Comparison of ENCODE assay signal across 12 cellular contexts in the genomic region with DNA sequence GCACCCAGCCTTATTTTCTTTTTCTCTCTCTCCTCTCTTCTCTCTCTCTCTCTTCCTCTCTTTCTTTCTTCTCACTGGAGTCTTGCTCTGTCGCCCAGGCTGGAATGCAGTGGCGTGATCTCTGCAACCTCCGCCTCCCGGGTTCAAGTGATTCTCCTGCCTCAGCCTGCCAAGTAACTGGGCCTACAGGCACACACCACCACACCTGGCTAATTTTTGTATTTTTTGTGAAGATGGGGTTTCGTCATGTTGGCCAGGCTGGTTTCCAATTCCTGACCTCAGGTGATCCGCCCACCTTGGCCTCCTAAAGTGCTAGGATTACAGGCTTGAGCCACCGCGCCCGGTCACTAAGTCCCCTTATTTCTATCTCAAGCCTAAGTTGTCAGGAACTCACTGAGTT. TPM values are rescaled to one million over a fixed set of nuclear protein-coding genes. Genes with fewer than 3 reads are reported as not detected.
DNase-seq lines count a peak whose midpoint lies in the region; ATAC-seq and TF ChIP-seq lines count a peak whose summit lies in the region.
"Not testable (repeated sequence)": the region's sequence is repeated elsewhere in the genome, so short reads cannot be mapped to it uniquely, and the experiment has no call there.
"Had no signal": no experiment of that assay in that cellular context is flagged by ENCODE, and none has a peak within 500 bp of the region (broad histone marks: within the 10 kb centered on the region; RNA-seq: fewer than 3 reads in every experiment).

No MANE protein-coding gene starts in this region.

- POLR2A ChIA-PET in activated CD4-positive, alpha-beta T cell treated with anti-CD3 and anti-CD28 coated beads, Interleukin-2, amount 10 ng/mL, durations not matched to agents 7 days and 5 days (lab: Charles Lee); naive thymus-derived CD4-positive, alpha-beta T cell (lab: Charles Lee): not testable (repeated sequence)
- POLR2A ChIA-PET in MCF 10A (lab: Yijun Ruan, JAX) = interaction anchor here (0.8 kb wide), 1 partner anchor 15 kb away, joined by 3 read pairs; no protein-coding TSS in a partner anchor

- H4K8ac ChIP-seq in H9 (replicated peaks; ENCODE audit: insufficient read length, low read depth, low read length) = not testable (repeated sequence)

- H2BK15ac ChIP-seq in H9 (ENCODE audit: low read depth, low read length) = not testable (repeated sequence)

- H2BK5ac ChIP-seq in H9 (ENCODE audit: insufficient read length, low read length) = not testable (repeated sequence)

- H3K4me1 Mint-ChIP-seq in H9 = peaks cover 23 to 29% of the 10 kb centered on the region in 2 experiments
- H3K4me1 Mint-ChIP-seq in activated CD4-positive, alpha-beta T cell treated with anti-CD3 and anti-CD28 coated beads, Interleukin-2, amount 10 ng/mL, durations not matched to agents 7 days and 5 days = peaks cover 55% of the 10 kb centered on the region
- peaks cover 16% of the 10 kb centered on the region for H3K4me1 Mint-ChIP-seq in MCF 10A (ENCODE audit: insufficient read depth, unreplicated experiment)
- H3K4me1 Mint-ChIP-seq in endodermal cell = not testable (repeated sequence)
- peaks cover 14 to 46% (median 34%) of the 10 kb centered on the region in 7 donors for H3K4me1 Mint-ChIP-seq in naive thymus-derived CD4-positive, alpha-beta T cell
- peaks cover 49% of the 10 kb centered on the region for H3K4me1 Mint-ChIP-seq in stimulated activated naive CD8-positive, alpha-beta T cell treated with anti-CD3 and anti-CD28 coated beads, Interleukin-15, amount 100 ng/mL, for 72 hours

- not testable (repeated sequence) for H2BK120ac ChIP-seq in H9 (ENCODE audit: low read depth, low read length, poor library complexity, severe bottlenecking)

- peak overlapping the region; percentile 23 for H3K18ac ChIP-seq in H9 (ENCODE audit: insufficient read length, low read depth, low read length)

- H2BK12ac ChIP-seq in H9 (ENCODE audit: insufficient read length, low read depth, low read length) = not testable (repeated sequence)

- not testable (repeated sequence) for H3K36me3 ChIP-seq in RWPE2 (ENCODE audit: low read depth); endodermal cell (ENCODE audit: control insufficient read depth, insufficient read depth, low read length); naive thymus-derived CD4-positive, alpha-beta T cell (ENCODE audit: control insufficient read depth in 2 of 3, insufficient read depth in 3 of 3, low read length in 3 of 3)

- BruUV-seq in MCF 10A (replicated peaks; lab: Mats Ljungman, UMichigan) = not testable (repeated sequence)

- H3T11ph ChIP-seq in H9 (ENCODE audit: low read length) = not testable (repeated sequence)

- H3K23ac ChIP-seq in H9 (ENCODE audit: insufficient read length, low read depth, low read length) = not testable (repeated sequence)

- H3K27ac Mint-ChIP-seq in H9 (peak overlapping the region; percentile 1 to 93 (median 44); a peak in 5 of 7 replicates), MCF 10A (ENCODE audit: low read depth, unreplicated experiment) (peak overlapping the region; percentile 17), endodermal cell (peak overlapping the region; percentile 32)
- H3K27ac Mint-ChIP-seq in activated CD4-positive, alpha-beta T cell treated with anti-CD3 and anti-CD28 coated beads, Interleukin-2, amount 10 ng/mL, durations not matched to agents 7 days and 5 days = peak overlapping the region; percentile 44
- H3K27ac Mint-ChIP-seq in naive thymus-derived CD4-positive, alpha-beta T cell = peak overlapping the region in 5 of 9 donors; percentile 0 to 53 (median 47)
- peak overlapping the region; percentile 30 to 65 for H3K27ac Mint-ChIP-seq in stimulated activated naive CD8-positive, alpha-beta T cell treated with anti-CD3 and anti-CD28 coated beads, Interleukin-15, amount 100 ng/mL, for 72 hours

- H3K27me3 Mint-ChIP-seq in H9 (ENCODE audit: low read depth); activated CD4-positive, alpha-beta T cell treated with anti-CD3 and anti-CD28 coated beads, Interleukin-2, amount 10 ng/mL, durations not matched to agents 7 days and 5 days; MCF 10A (ENCODE audit: insufficient read depth, unreplicated experiment); endodermal cell (ENCODE audit: insufficient read depth); stimulated activated naive CD8-positive, alpha-beta T cell treated with anti-CD3 and anti-CD28 coated beads, Interleukin-15, amount 100 ng/mL, for 72 hours: not testable (repeated sequence)
- peaks cover 0 to 20% (median 4%) of the 10 kb centered on the region in 5 donors for H3K27me3 Mint-ChIP-seq in naive thymus-derived CD4-positive, alpha-beta T cell

- not testable (repeated sequence) for H2BK20ac ChIP-seq in H9 (ENCODE audit: low read depth, low read length, poor library complexity, severe bottlenecking)

- H2AK5ac ChIP-seq in H9 (ENCODE audit: insufficient read length, low read length) = not testable (repeated sequence)

- H3K9me3 ChIP-seq in H9 (ENCODE audit: control insufficient read depth, low read depth, low read length); RWPE2 (ENCODE audit: severe bottlenecking); endodermal cell (ENCODE audit: control insufficient read depth, low read length); naive thymus-derived CD4-positive, alpha-beta T cell (ENCODE audit: control insufficient read depth in 2 of 3, low read length in 3 of 3): not testable (repeated sequence)

- H3K27me3 ChIP-seq in H9 (ENCODE audit: insufficient read depth, low read length); RWPE2 (ENCODE audit: insufficient read depth, poor library complexity, severe bottlenecking); endodermal cell (ENCODE audit: control insufficient read depth, insufficient read depth, low read length, poor library complexity, severe bottlenecking); naive thymus-derived CD4-positive, alpha-beta T cell (ENCODE audit: control insufficient read depth in 2 of 2, insufficient read depth in 2 of 2, low read length in 2 of 2): not testable (repeated sequence)

- H3K4me1 ChIP-seq in H9 (ENCODE audit: insufficient read depth, low read length); endodermal cell (ENCODE audit: control insufficient read depth, insufficient read depth, low read length): not testable (repeated sequence)
- H3K4me1 ChIP-seq in RWPE2 (ENCODE audit: insufficient read depth, poor library complexity, severe bottlenecking) = peaks cover 12% of the 10 kb centered on the region
- peaks cover 13 to 25% of the 10 kb centered on the region in 2 donors for H3K4me1 ChIP-seq in naive thymus-derived CD4-positive, alpha-beta T cell (ENCODE audit: control insufficient read depth in 2 of 2, insufficient read depth in 2 of 2, low read length in 2 of 2)

- H4K20me1 ChIP-seq in H9 (ENCODE audit: control insufficient read depth, insufficient read depth, insufficient read length) = not testable (repeated sequence)

- H3K4me2 ChIP-seq in H9 (ENCODE audit: insufficient read depth, insufficient read length, low read length) = not testable (repeated sequence)

- CTCF ChIA-PET in activated CD4-positive, alpha-beta T cell treated with anti-CD3 and anti-CD28 coated beads, Interleukin-2, amount 10 ng/mL, durations not matched to agents 7 days and 5 days (lab: Charles Lee) = interaction anchor here (1.6 kb wide), 1 partner anchor 69 kb away, joined by 5 read pairs; no protein-coding TSS in a partner anchor
- CTCF ChIA-PET in MCF 10A (lab: Yijun Ruan, JAX); naive thymus-derived CD4-positive, alpha-beta T cell (lab: Charles Lee): not testable (repeated sequence)

- intact Hi-C loops in MCF 10A (cut with micrococcal nuclease); naive thymus-derived CD4-positive, alpha-beta T cell (cut with micrococcal nuclease): not testable (repeated sequence)

- not testable (repeated sequence) for H3K27ac ChIP-seq in H9 (ENCODE audit: insufficient read length, low read depth, low read length); endodermal cell (ENCODE audit: low read depth, low read length); naive thymus-derived CD4-positive, alpha-beta T cell (ENCODE audit: low read depth, low read length)
- H3K27ac ChIP-seq in RWPE2 (ENCODE audit: poor library complexity, severe bottlenecking) = peak overlapping the region; percentile 47

- H4K5ac ChIP-seq in H9 (ENCODE audit: insufficient read length, low read depth, low read length) = not testable (repeated sequence)

- DNase-seq in H9 (peak; percentile 21), MCF 10A (ENCODE audit: unreplicated experiment) (peak; percentile 31), endodermal cell (peak; percentile 38)
- not testable (repeated sequence) for DNase-seq in RWPE2 (ENCODE audit: low spot score); activated CD4-positive, alpha-beta T cell treated with anti-CD3 and anti-CD28 coated beads, Interleukin-2, amount 10 ng/mL, durations not matched to agents 7 days and 5 days; naive thymus-derived CD4-positive, alpha-beta T cell; stimulated activated naive CD8-positive, alpha-beta T cell treated with anti-CD3 and anti-CD28 coated beads, Interleukin-15, amount 100 ng/mL, for 72 hours

- not testable (repeated sequence) for H2AFZ ChIP-seq in H9 (ENCODE audit: low read length)

- not testable (repeated sequence) for H4K91ac ChIP-seq in H9 (ENCODE audit: insufficient read length, low read depth, low read length)

- H3K79me2 ChIP-seq in H9 (ENCODE audit: insufficient read depth, low read length) = not testable (repeated sequence)

- H3K4ac ChIP-seq in H9 (ENCODE audit: low read depth, low read length) = not testable (repeated sequence)

- not testable (repeated sequence) for H3K14ac ChIP-seq in H9 (ENCODE audit: insufficient read depth, low read length)

- WGBS in H9 (ENCODE audit: extremely low coverage, insufficient read length, low lambda C conversion rate) = no CpG with 5 or more reads among the region's 9 CpGs
- WGBS in endodermal cell (ENCODE audit: insufficient coverage in 1 of 2, insufficient read length in 1 of 2), 2 experiments = 82 to 87% methylated on average over 4 to 9 of the region's 9 CpGs

- not testable (repeated sequence) for H3K23me2 ChIP-seq in H9 (ENCODE audit: insufficient read length, low read depth, low read length, poor library complexity, severe bottlenecking)

- not testable (repeated sequence) for H3K36me3 Mint-ChIP-seq in H9 (ENCODE audit: insufficient read depth in 1 of 3, low read depth in 3 of 3); activated CD4-positive, alpha-beta T cell treated with anti-CD3 and anti-CD28 coated beads, Interleukin-2, amount 10 ng/mL, durations not matched to agents 7 days and 5 days (ENCODE audit: low read depth); MCF 10A (ENCODE audit: insufficient read depth, unreplicated experiment); endodermal cell (ENCODE audit: low read depth); naive thymus-derived CD4-positive, alpha-beta T cell

- not testable (repeated sequence) for H3K9ac ChIP-seq in H9 (ENCODE audit: extremely low read depth, insufficient read length, low read length); endodermal cell (ENCODE audit: extremely low read depth, low read length, poor library complexity, severe bottlenecking)

- not testable (repeated sequence) for H3K9me3 Mint-ChIP-seq in H9; activated CD4-positive, alpha-beta T cell treated with anti-CD3 and anti-CD28 coated beads, Interleukin-2, amount 10 ng/mL, durations not matched to agents 7 days and 5 days; MCF 10A (ENCODE audit: unreplicated experiment); endodermal cell; naive thymus-derived CD4-positive, alpha-beta T cell; stimulated activated naive CD8-positive, alpha-beta T cell treated with anti-CD3 and anti-CD28 coated beads, Interleukin-15, amount 100 ng/mL, for 72 hours

- H3K79me1 ChIP-seq in H9 (ENCODE audit: insufficient read depth, low read depth, low read length, poor library complexity, severe bottlenecking) = not testable (repeated sequence)

- not testable (repeated sequence) for H3K4me3 Mint-ChIP-seq in H9; activated CD4-positive, alpha-beta T cell treated with anti-CD3 and anti-CD28 coated beads, Interleukin-2, amount 10 ng/mL, durations not matched to agents 7 days and 5 days; MCF 10A (ENCODE audit: unreplicated experiment); endodermal cell; stimulated activated naive CD8-positive, alpha-beta T cell treated with anti-CD3 and anti-CD28 coated beads, Interleukin-15, amount 100 ng/mL, for 72 hours
- peak overlapping the region in 3 of 10 donors; percentile 3 to 62 (median 40) for H3K4me3 Mint-ChIP-seq in naive thymus-derived CD4-positive, alpha-beta T cell

- not testable (repeated sequence) for TF ChIP-seq CTCF in H9 (conservative IDR thresholded peaks at IDR 0.05); RWPE2 (IDR thresholded peaks at IDR 0.05; ENCODE audit: poor library complexity, severe bottlenecking); MCF 10A (IDR thresholded peaks at IDR 0.05; ENCODE audit: unreplicated experiment); endodermal cell (conservative IDR thresholded peaks at IDR 0.05)

- ATAC-seq in RWPE2 (ENCODE audit: low read depth); naive thymus-derived CD4-positive, alpha-beta T cell; stimulated activated naive CD8-positive, alpha-beta T cell treated with anti-CD3 and anti-CD28 coated beads, Interleukin-15, amount 100 ng/mL, for 72 hours: not testable (repeated sequence)

- H3K56ac ChIP-seq in H9 (ENCODE audit: insufficient read length, low read depth, low read length) = not testable (repeated sequence)

- not testable (repeated sequence) for H3K4me3 ChIP-seq in RWPE2 (ENCODE audit: severe bottlenecking); endodermal cell (ENCODE audit: low read length); naive thymus-derived CD4-positive, alpha-beta T cell (ENCODE audit: low read length)

RNA-seq across cellular contexts. Expression of a gene that starts 5.5 kb away (rescaled TPM):
- total RNA-seq in H9 (2021) (not detected in 2 replicates), MCF 10A (2022) (not detected in 2 replicates), endodermal cell (not detected)
- 10 to 100 TPM; 13.5 to 15.1 TPM for total RNA-seq in activated CD4-positive, alpha-beta T cell treated with anti-CD3 and anti-CD28 coated beads, Interleukin-2, amount 10 ng/mL, durations not matched to agents 7 days and 5 days
- polyA plus RNA-seq in endodermal cell (2013, experiment 1 of 2) = not detected
- not detected for polyA plus RNA-seq in endodermal cell (2013, experiment 2 of 2)
- 1 to 10 TPM; 1.2 to 7.5 (median 1.6) TPM for total RNA-seq in naive thymus-derived CD4-positive, alpha-beta T cell
- 10 to 100 TPM in 1 of 2 donors, 1 to 10 TPM in 1; 2.4 to 10.6 TPM for polyA plus RNA-seq in naive thymus-derived CD4-positive, alpha-beta T cell
- total RNA-seq: G401, H4, HepG2, M059J, RPMI7951 had no signal
- polyA plus RNA-seq: HepG2 had no signal

RNA-seq across cellular contexts. Expression of a gene that starts 36.9 kb away (rescaled TPM):
- total RNA-seq in H9 (2021) (200 and 205 TPM in 2 replicates), MCF 10A (2022) (74.9 and 78.2 TPM in 2 replicates), endodermal cell (100 to 1,000 TPM; 226 to 235 TPM)
- 100 to 1,000 TPM in 1 of 2 experiments, 10 to 100 TPM in 1; 94.7 to 107 TPM for total RNA-seq in activated CD4-positive, alpha-beta T cell treated with anti-CD3 and anti-CD28 coated beads, Interleukin-2, amount 10 ng/mL, durations not matched to agents 7 days and 5 days
- 162 TPM for polyA plus RNA-seq in endodermal cell (2013, experiment 1 of 2)
- 156 TPM for polyA plus RNA-seq in endodermal cell (2013, experiment 2 of 2)
- 100 to 1,000 TPM; 123 to 198 (median 130) TPM for total RNA-seq in naive thymus-derived CD4-positive, alpha-beta T cell
- polyA plus RNA-seq in naive thymus-derived CD4-positive, alpha-beta T cell = 10 to 100 TPM; 75.2 to 85.7 TPM

RNA-seq across cellular contexts. Expression of a gene that starts 56.4 kb away (rescaled TPM):
- total RNA-seq in H9 (2021) (0.09 and 0.13 TPM in 2 replicates), MCF 10A (2022) (not detected in 2 replicates), endodermal cell (not detected)
- 1 to 10 TPM; 1.5 to 2.1 TPM for total RNA-seq in activated CD4-positive, alpha-beta T cell treated with anti-CD3 and anti-CD28 coated beads, Interleukin-2, amount 10 ng/mL, durations not matched to agents 7 days and 5 days
- not detected for polyA plus RNA-seq in endodermal cell (2013, experiment 1 of 2)
- not detected for polyA plus RNA-seq in endodermal cell (2013, experiment 2 of 2)
- total RNA-seq in naive thymus-derived CD4-positive, alpha-beta T cell = 10 to 100 TPM in 1 of 5 experiments, 1 to 10 TPM in 4; 1.4 to 71.9 (median 3.5) TPM
- under 1 TPM; 0.25 to 0.38 TPM for polyA plus RNA-seq in naive thymus-derived CD4-positive, alpha-beta T cell
- total RNA-seq: H4, HepG2, M059J, RPMI7951 had no signal
- polyA plus RNA-seq: HepG2 had no signal
